ENCODE assay signal across 9 cellular contexts in genomic region chr1:25743164-25744139, GRCh38. TPM values are rescaled to one million over a fixed set of nuclear protein-coding genes. Genes with fewer than 3 reads are reported as not detected.
A peak's percentile ranks its signal among the peaks of the same experiment; 100 is the strongest.
DNase-seq lines count a peak whose midpoint lies in the region; ATAC-seq and TF ChIP-seq lines count a peak whose summit lies in the region.
"Had no signal": no experiment of that assay in that cellular context is flagged by ENCODE, and none has a peak within 500 bp of the region (broad histone marks: within the 10 kb centered on the region; RNA-seq: fewer than 3 reads in every experiment).

No MANE protein-coding gene starts in this region.

- no peak for TF ChIP-seq CTCF in cardiac muscle cell (IDR thresholded peaks at IDR 0.05; ENCODE audit: low read depth, low read length)

- H3K9me3 ChIP-seq in cardiac muscle cell (ENCODE audit: low read depth): no peaks in the 10 kb centered on the region

- no peak for ATAC-seq in GM18867 (IDR thresholded peaks at IDR 0.05; ENCODE audit: unreplicated experiment)
- no peak for ATAC-seq in HG03378 (IDR thresholded peaks at IDR 0.05; ENCODE audit: unreplicated experiment)
- no peak for ATAC-seq in GM19452 (IDR thresholded peaks at IDR 0.05; ENCODE audit: unreplicated experiment)

- H3K27me3 ChIP-seq in cardiac muscle cell: no peaks in the 10 kb centered on the region
- no peaks in the 10 kb centered on the region for H3K27me3 ChIP-seq in rectal smooth muscle tissue (ENCODE audit: control insufficient read depth, insufficient read depth, low read length)

- DNase-seq in DMS153 (lab: John Stamatoyannopoulos, UW): peak; percentile 94
- DNase-seq in SHP77 treated with DMSO at 0.1 percent for 48 hours (lab: John Stamatoyannopoulos, UW): peak; percentile 73
- peak in 1 of 2 donors; percentile 94 for DNase-seq in cardiac muscle cell (ENCODE audit: low read depth in 1 of 2, low spot score in 1 of 2)
- no peak for DNase-seq in SIG-M5 treated with dmso at 0.1 percent for 504 hours (lab: John Stamatoyannopoulos, UW; ENCODE audit: unreplicated experiment)
- DNase-seq: KG1 had no signal

- H3K36me3 ChIP-seq in cardiac muscle cell (no peaks in the 10 kb centered on the region), rectal smooth muscle tissue (ENCODE audit: control insufficient read depth, insufficient read depth, low read length) (no peaks in the 10 kb centered on the region)

- no peak overlapping the region for H3K9ac ChIP-seq in rectal smooth muscle tissue (ENCODE audit: low read length)

- H3K4me1 ChIP-seq in cardiac muscle cell (ENCODE audit: low read depth) (peaks cover 36% of the 10 kb centered on the region), rectal smooth muscle tissue (ENCODE audit: control insufficient read depth, insufficient read depth, low read length) (peaks cover 22% of the 10 kb centered on the region)

- H3K27ac ChIP-seq in cardiac muscle cell: peak overlapping the region; percentile 47
- H3K27ac ChIP-seq in rectal smooth muscle tissue (ENCODE audit: low read depth, low read length): peak overlapping the region; percentile 95

- H3K4me3 ChIP-seq in cardiac muscle cell: no peak overlapping the region
- no peak overlapping the region for H3K4me3 ChIP-seq in rectal smooth muscle tissue (ENCODE audit: low read length)

RNA-seq across cellular contexts. Expression of gene SELENON, which starts 56.5 kb away (rescaled TPM):
- 97.3 and 123 TPM in 2 replicates for total RNA-seq in cardiac muscle cell
- 111 and 130 TPM in 2 replicates for polyA plus RNA-seq in cardiac muscle cell
